Comparison of ENCODE assay signal across 1 cellular context in the genomic region with DNA sequence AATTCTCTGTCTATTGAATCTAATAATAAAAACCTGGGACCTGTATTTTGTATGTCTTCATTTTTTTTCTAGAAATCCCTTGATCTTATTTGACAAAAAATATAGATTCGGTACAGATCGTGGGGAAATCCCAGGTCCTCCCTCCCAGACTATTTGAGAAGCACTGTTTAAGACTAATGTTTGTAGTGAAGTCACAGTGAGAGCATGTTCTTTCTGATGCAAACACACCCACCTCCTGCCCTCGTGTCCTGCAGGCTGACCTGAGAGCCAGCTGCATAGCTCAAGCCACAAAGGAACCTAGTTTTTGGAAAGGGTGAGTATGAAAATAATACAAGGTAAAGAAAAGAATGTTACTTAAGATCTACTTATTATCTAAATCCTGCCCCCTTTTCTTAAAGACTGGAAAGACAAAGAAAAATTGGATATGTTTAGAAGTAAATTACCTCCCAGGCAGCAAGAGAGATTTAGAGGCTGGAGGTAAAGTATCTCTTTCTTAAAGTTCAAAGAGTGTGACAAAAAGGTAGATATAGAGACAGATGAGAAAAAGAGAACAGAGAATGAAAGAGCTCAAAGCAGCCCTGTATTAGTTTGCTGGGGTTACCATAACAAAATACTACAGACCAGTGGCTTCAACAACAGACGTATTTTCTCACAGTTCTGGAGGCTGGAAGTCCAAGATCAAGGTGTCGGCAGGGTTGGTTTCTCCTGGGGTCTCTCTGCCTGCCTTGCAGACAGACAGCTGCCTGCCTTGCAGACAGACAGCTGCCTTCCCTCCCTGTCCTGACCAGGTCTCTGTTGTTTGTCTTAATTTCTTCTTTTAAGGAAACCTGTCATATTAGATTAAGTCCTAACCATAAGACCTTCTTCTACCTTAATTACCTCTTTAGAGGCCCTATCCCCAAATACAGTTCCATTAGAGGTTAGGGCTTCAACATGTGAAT.
TF ChIP-seq lines count a peak whose summit lies in the region.

No MANE protein-coding gene starts in this region.

TF ChIP-seq in H1, 55 proteins besides CTCF, POLR2A, EP300 and RAD21 (continued from another document):
- TF ChIP-seq CREB1 (IDR thresholded peaks at IDR 0.05) = no peak
